1 cellular context compared by ENCODE assay signal in genomic region chr19:703651-704446, GRCh38.
TF ChIP-seq lines count a peak whose summit lies in the region.

No MANE protein-coding gene starts in this region.

TF ChIP-seq in HEK293, 187 proteins besides CTCF, POLR2A, EP300 and RAD21 (continued from another document):
- TF ChIP-seq ZSCAN4 (tag by site-specific recombination; IDR thresholded peaks at IDR 0.05) = no peak
